ENCODE assay signal across 20 cellular contexts in the genomic region with DNA sequence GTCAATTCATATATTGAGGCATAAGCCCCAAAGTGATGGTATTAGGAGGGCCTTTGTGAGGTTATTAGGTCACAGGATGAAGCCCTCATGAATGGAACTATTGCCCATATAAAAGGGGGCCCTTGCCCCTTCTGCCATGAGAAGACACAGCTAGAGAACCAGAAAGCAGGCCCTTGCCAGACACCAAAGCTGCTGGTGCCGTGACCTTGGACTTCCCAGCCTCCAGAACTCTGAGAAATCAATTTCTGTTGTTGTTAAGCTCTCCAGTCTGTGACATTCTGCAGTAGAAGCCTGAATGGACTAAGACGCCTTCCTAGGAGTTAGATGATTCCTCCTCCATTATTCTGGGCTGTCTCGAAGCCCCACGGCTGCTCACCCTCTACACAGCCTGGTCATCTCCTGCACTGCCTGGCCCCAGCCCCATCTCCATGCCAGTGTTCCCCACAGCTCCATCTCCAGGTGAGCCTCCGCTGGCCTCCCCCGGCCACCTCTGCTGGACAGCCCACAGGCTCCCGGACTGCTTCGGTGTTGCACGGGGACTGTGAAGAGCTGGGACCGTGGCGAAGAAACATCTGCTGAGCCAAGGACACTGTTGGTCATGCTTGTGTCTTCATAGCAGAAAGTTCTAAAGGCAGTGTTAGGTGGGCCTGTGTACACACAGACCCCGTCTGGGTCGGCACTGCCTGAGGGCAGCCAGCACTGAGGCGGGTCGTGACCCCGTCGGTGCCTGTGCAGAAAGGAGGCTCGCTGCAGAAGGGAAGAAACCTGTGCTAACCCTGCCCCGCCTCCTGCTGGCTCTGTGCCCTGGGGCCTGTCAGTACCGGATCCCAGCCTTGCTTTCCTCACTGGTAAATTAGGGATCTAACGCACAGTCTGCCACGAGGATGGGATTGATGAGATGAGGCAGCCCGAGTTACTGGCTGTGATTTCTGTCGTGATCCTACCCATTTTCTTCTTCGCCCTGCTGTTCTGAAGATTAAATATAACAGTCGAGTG.
"Had no signal": no experiment of that assay in that cellular context is flagged by ENCODE, and none has a peak within 500 bp of the region (broad histone marks: within the 10 kb centered on the region; RNA-seq: fewer than 3 reads in every experiment).

No MANE protein-coding gene starts in this region.

- H3K9me3 ChIP-seq: prostate gland, thyroid gland had no signal

- H3K36me3 ChIP-seq: cardiac muscle cell, lower lobe of right lung, neural progenitor cell, prostate gland, thyroid gland had no signal

- H3K27me3 ChIP-seq: cardiac muscle cell, neural progenitor cell, thyroid gland had no signal

- H3K27ac ChIP-seq: cardiac muscle cell, lower lobe of right lung, neural progenitor cell, prostate gland, thyroid gland had no signal

- DNase-seq: activated CD4-positive, alpha-beta T cell treated with anti-CD3 and anti-CD28 coated beads for 4 hours; activated CD4-positive, alpha-beta T cell treated with anti-CD3 and anti-CD28 coated beads, Interleukin-2, amount 50 U/mL, for 48 hours; activated CD4-positive, CD25-positive, alpha-beta regulatory T cell; activated CD8-positive, alpha-beta memory T cell treated with anti-CD3 and anti-CD28 coated beads, Interleukin-2, amount 50 U/mL, for 48 hours; activated naive CD4-positive, alpha-beta T cell; activated T-cell treated with anti-CD3 and anti-CD28 coated beads, Interleukin-2, amount 50 U/mL, for 4 hours; amniotic stem cell; cortex of kidney; foreskin fibroblast; kidney; lower lobe of right lung; mesendoderm; naive thymus-derived CD4-positive, alpha-beta T cell; stimulated activated CD4-positive, alpha-beta T cell treated with anti-CD3 and anti-CD28 coated beads, Interleukin-2, amount 100 ng/mL, for 48 hours; stimulated activated CD8-positive, alpha-beta memory T cell treated with anti-CD3 and anti-CD28 coated beads, Interleukin-4, amount 100 ng/mL, for 48 hours; stimulated activated naive CD4-positive, alpha-beta T cell; thyroid gland had no signal

- H3K4me3 ChIP-seq: cardiac muscle cell, lower lobe of right lung, neural progenitor cell, prostate gland, thyroid gland had no signal

- H3K4me1 ChIP-seq: lower lobe of right lung, neural progenitor cell, prostate gland had no signal

- ATAC-seq: activated T-cell treated with anti-CD3 and anti-CD28 coated beads, Interleukin-2, amount 50 U/mL, for 4 hours; lower lobe of right lung; naive thymus-derived CD4-positive, alpha-beta T cell had no signal
